In genomic region chr14:102320033-102320660, GRCh38 we compare ENCODE assay signal across 8 cellular contexts. TPM values are rescaled to one million over a fixed set of nuclear protein-coding genes. Genes with fewer than 3 reads are reported as not detected.
DNase-seq lines count a peak whose midpoint lies in the region; ATAC-seq and TF ChIP-seq lines count a peak whose summit lies in the region.

No MANE protein-coding gene starts in this region.

- H3K9ac ChIP-seq in BLaER1: peak overlapping the region; percentile 97
- H3K9ac ChIP-seq in HUES64 (ENCODE audit: low read depth, low read length): peak overlapping the region; percentile 86

- H4K20me1 ChIP-seq in BLaER1: no peaks in the 10 kb centered on the region

- H3K4me2 ChIP-seq in BLaER1: peak overlapping the region; percentile 80

- no peaks in the 10 kb centered on the region for H3K27me3 Mint-ChIP-seq in activated B cell treated with CpG ODN at 0.5 μM for 24 hours
- no peaks in the 10 kb centered on the region for H3K27me3 Mint-ChIP-seq in chondrocyte (ENCODE audit: low read depth)

- H3K9me3 ChIP-seq in BLaER1 (no peaks in the 10 kb centered on the region), HUES64 (ENCODE audit: insufficient read depth, low read depth, low read length) (no peaks in the 10 kb centered on the region)

- DNase-seq in activated B cell treated with CpG ODN at 0.5 μM for 24 hours (no peak), chondrocyte (ENCODE audit: low spot score) (no peak), left lobe of liver (ENCODE audit: low spot score) (no peak), epidermal melanocyte (ENCODE audit: insufficient read length, low spot score) (no peak)
- DNase-seq in stimulated activated CD4-positive, alpha-beta T cell treated with anti-CD3 and anti-CD28 coated beads, Interleukin-4, amount 100 ng/mL, for 24 hours: peak; percentile 42

- H3K4me1 ChIP-seq in BLaER1: peaks cover 60% of the 10 kb centered on the region
- H3K4me1 ChIP-seq in HUES64 (ENCODE audit: insufficient read depth, low read length): peaks cover 10% of the 10 kb centered on the region; the same call in 1 of the 2 replicates

- 9% methylated on average over 30 of the region's 30 CpGs for WGBS in HUES64

- no peaks in the 10 kb centered on the region for H3K27me3 ChIP-seq in BLaER1
- peaks cover 4% of the 10 kb centered on the region for H3K27me3 ChIP-seq in HUES64 (ENCODE audit: insufficient read depth, low read length)

- peak overlapping the region; percentile 84 for H3K27ac Mint-ChIP-seq in activated B cell treated with CpG ODN at 0.5 μM for 24 hours
- peak overlapping the region; percentile 95 for H3K27ac Mint-ChIP-seq in chondrocyte (ENCODE audit: unreplicated experiment)

- H3K36me3 Mint-ChIP-seq in activated B cell treated with CpG ODN at 0.5 μM for 24 hours (ENCODE audit: low read depth) (peaks cover 13% of the 10 kb centered on the region), chondrocyte (ENCODE audit: low read depth) (no peaks in the 10 kb centered on the region)

- H3K4me1 Mint-ChIP-seq in activated B cell treated with CpG ODN at 0.5 μM for 24 hours: peaks cover 53% of the 10 kb centered on the region
- peaks cover 53% of the 10 kb centered on the region for H3K4me1 Mint-ChIP-seq in chondrocyte (ENCODE audit: low read depth)

- CTCF ChIA-PET in activated B cell treated with CpG ODN at 0.5 μM for 24 hours (lab: Charles Lee): interaction anchor here (1.4 kb wide), 1 partner anchor 358 kb away, joined by 3 read pairs; no protein-coding TSS in a partner anchor

- peak; percentile 19 for ATAC-seq in GM19452 (IDR thresholded peaks at IDR 0.05; ENCODE audit: unreplicated experiment)
- ATAC-seq in activated B cell treated with CpG ODN at 0.5 μM for 24 hours (ENCODE audit: low read depth): peak; percentile 13
- peak; percentile 1 for ATAC-seq in left lobe of liver

- H3K4me3 Mint-ChIP-seq in activated B cell treated with CpG ODN at 0.5 μM for 24 hours (peak overlapping the region; percentile 84), chondrocyte (ENCODE audit: unreplicated experiment) (peak overlapping the region; percentile 82)

- H3K36me3 ChIP-seq in BLaER1: peaks cover 16% of the 10 kb centered on the region
- peaks cover 3% of the 10 kb centered on the region; the same call in 1 of the 2 replicates for H3K36me3 ChIP-seq in HUES64 (ENCODE audit: insufficient read depth, low read length)

- TF ChIP-seq CTCF in activated B cell treated with CpG ODN at 0.5 μM for 24 hours (IDR thresholded peaks at IDR 0.05) (no peak), chondrocyte (IDR thresholded peaks at IDR 0.05) (no peak)

- intact Hi-C loops in activated B cell treated with CpG ODN at 0.5 μM for 24 hours (cut with micrococcal nuclease): no loop called here

- H3K4me3 ChIP-seq in BLaER1 (peak overlapping the region; percentile 98), HUES64 (ENCODE audit: low read length) (peak overlapping the region; percentile 96)

- H3K27ac ChIP-seq in BLaER1: peak overlapping the region; percentile 95
- H3K27ac ChIP-seq in HUES64 (ENCODE audit: low read depth, low read length): no peak overlapping the region

- H3K9me3 Mint-ChIP-seq in activated B cell treated with CpG ODN at 0.5 μM for 24 hours (no peaks in the 10 kb centered on the region), chondrocyte (ENCODE audit: low read depth) (no peaks in the 10 kb centered on the region)

- POLR2A ChIA-PET in activated B cell treated with CpG ODN at 0.5 μM for 24 hours (lab: Charles Lee): interaction anchor here (0.6 to 4.3 kb wide), 4 partner anchors 15 to 1014 kb away, joined by 3 to 28 read pairs (median 4); partner anchors contain the start of genes CINP, EIF5, MOK and TECPR2

RNA-seq across cellular contexts. Expression of gene ZNF839, which starts 0.6 kb away (rescaled TPM):
- polyA plus RNA-seq in HUES64 (2013, experiment 1 of 2): 6.9 TPM
- 10.3 TPM for polyA plus RNA-seq in HUES64 (2013, experiment 2 of 2)
- total RNA-seq in activated B cell treated with CpG ODN at 0.5 μM for 24 hours (17.1 and 17.6 TPM in 2 replicates), chondrocyte (8.2 to 11.4 TPM (median 8.2 TPM) in 3 replicates), left lobe of liver (8.0 TPM)

RNA-seq across cellular contexts. Expression of gene MOK, which starts 15.2 kb away (rescaled TPM):
- 3.4 TPM for polyA plus RNA-seq in HUES64 (2013, experiment 1 of 2)
- 3.3 TPM for polyA plus RNA-seq in HUES64 (2013, experiment 2 of 2)
- total RNA-seq in activated B cell treated with CpG ODN at 0.5 μM for 24 hours (1.8 and 3.1 TPM in 2 replicates), chondrocyte (3.8 to 10.1 TPM (median 4.5 TPM) in 3 replicates), left lobe of liver (3.2 TPM)

RNA-seq across cellular contexts. Expression of gene CINP, which starts 42.5 kb away (rescaled TPM):
- 31.7 TPM for polyA plus RNA-seq in HUES64 (2013, experiment 1 of 2)
- polyA plus RNA-seq in HUES64 (2013, experiment 2 of 2): 34.2 TPM
- 48.6 and 57.5 TPM in 2 replicates for total RNA-seq in activated B cell treated with CpG ODN at 0.5 μM for 24 hours
- total RNA-seq in chondrocyte: 24.1 to 34.3 TPM (median 26.8 TPM) in 3 replicates
- total RNA-seq in left lobe of liver: 20.8 TPM

RNA-seq across cellular contexts. Expression of gene TECPR2, which starts 42.6 kb away (rescaled TPM):
- polyA plus RNA-seq in HUES64 (2013, experiment 1 of 2): 7.9 TPM
- 10.0 TPM for polyA plus RNA-seq in HUES64 (2013, experiment 2 of 2)
- total RNA-seq in activated B cell treated with CpG ODN at 0.5 μM for 24 hours (9.9 and 11.8 TPM in 2 replicates), chondrocyte (29.0 to 34.4 TPM (median 32.2 TPM) in 3 replicates), left lobe of liver (15.1 TPM)
